ENCODE assay signal across 7 cellular contexts in genomic region chr2:111319562-111319961, GRCh38.
DNase-seq lines count a peak whose midpoint lies in the region; ATAC-seq lines count a peak whose summit lies in the region.
"Not testable (repeated sequence)": the region's sequence is repeated elsewhere in the genome, so short reads cannot be mapped to it uniquely, and the experiment has no call there.

No MANE protein-coding gene starts in this region.

- H3K4me3 Mint-ChIP-seq in activated T-cell treated with anti-CD3 and anti-CD28 coated beads, Interleukin-2, amount 50 U/mL, for 72 hours: peak overlapping the region in 1 of 2 donors; percentile 18
- not testable (repeated sequence) for H3K4me3 Mint-ChIP-seq in natural killer cell treated with Interleukin-12 subunit alpha and Interleukin-12 subunit beta and Interleukin-15 and Interleukin-18, amount 100 ng/mL, for 72 hours

- H3K27ac Mint-ChIP-seq in activated T-cell treated with anti-CD3 and anti-CD28 coated beads, Interleukin-2, amount 50 U/mL, for 72 hours: peak overlapping the region; percentile 11
- H3K27ac Mint-ChIP-seq in natural killer cell treated with Interleukin-12 subunit alpha and Interleukin-12 subunit beta and Interleukin-15 and Interleukin-18, amount 100 ng/mL, for 72 hours: not testable (repeated sequence)

- H3K4me1 Mint-ChIP-seq in activated T-cell treated with anti-CD3 and anti-CD28 coated beads, Interleukin-2, amount 50 U/mL, for 72 hours (ENCODE audit: low read depth): peaks cover 24% of the 10 kb centered on the region
- not testable (repeated sequence) for H3K4me1 Mint-ChIP-seq in natural killer cell treated with Interleukin-12 subunit alpha and Interleukin-12 subunit beta and Interleukin-15 and Interleukin-18, amount 100 ng/mL, for 72 hours (ENCODE audit: low read depth in 2 of 2)

- peak; percentile 15 to 32 for DNase-seq in activated T-cell treated with anti-CD3 and anti-CD28 coated beads, Interleukin-2, amount 50 U/mL, for 72 hours
- DNase-seq in natural killer cell treated with Interleukin-12 subunit alpha and Interleukin-12 subunit beta and Interleukin-15 and Interleukin-18, amount 100 ng/mL, for 72 hours (ENCODE audit: low spot score): not testable (repeated sequence)

- H3K9me3 Mint-ChIP-seq in activated T-cell treated with anti-CD3 and anti-CD28 coated beads, Interleukin-2, amount 50 U/mL, for 72 hours; natural killer cell treated with Interleukin-12 subunit alpha and Interleukin-12 subunit beta and Interleukin-15 and Interleukin-18, amount 100 ng/mL, for 72 hours: not testable (repeated sequence)

- H3K27me3 Mint-ChIP-seq in activated T-cell treated with anti-CD3 and anti-CD28 coated beads, Interleukin-2, amount 50 U/mL, for 72 hours (ENCODE audit: low read depth); natural killer cell treated with Interleukin-12 subunit alpha and Interleukin-12 subunit beta and Interleukin-15 and Interleukin-18, amount 100 ng/mL, for 72 hours: not testable (repeated sequence)

- ATAC-seq in GM18861 (IDR thresholded peaks at IDR 0.05; ENCODE audit: unreplicated experiment): peak; percentile 77
- peak; percentile 79 for ATAC-seq in GM19452 (IDR thresholded peaks at IDR 0.05; ENCODE audit: unreplicated experiment)
- ATAC-seq in HG02678 (IDR thresholded peaks at IDR 0.05; ENCODE audit: unreplicated experiment): peak; percentile 65
- ATAC-seq in HG03159 (IDR thresholded peaks at IDR 0.05; ENCODE audit: unreplicated experiment): peak; percentile 69
- peak; percentile 41 to 58 for ATAC-seq in activated CD4-positive, CD25-positive, alpha-beta regulatory T cell treated with anti-CD3 and anti-CD28 coated beads, Interleukin-2, amount 50 U/mL, for 24 hours
- ATAC-seq in activated T-cell treated with anti-CD3 and anti-CD28 coated beads, Interleukin-2, amount 50 U/mL, for 72 hours (replicated peaks in 1 of 2): peak; percentile 55 to 59
- ATAC-seq in natural killer cell treated with Interleukin-12 subunit alpha and Interleukin-12 subunit beta and Interleukin-15 and Interleukin-18, amount 100 ng/mL, for 72 hours: peak; percentile 43 to 45

- H3K36me3 Mint-ChIP-seq in activated T-cell treated with anti-CD3 and anti-CD28 coated beads, Interleukin-2, amount 50 U/mL, for 72 hours (ENCODE audit: insufficient read depth in 2 of 2); natural killer cell treated with Interleukin-12 subunit alpha and Interleukin-12 subunit beta and Interleukin-15 and Interleukin-18, amount 100 ng/mL, for 72 hours: not testable (repeated sequence)
